9 cellular contexts compared by ENCODE assay signal in genomic region chr14:61662001-61662400, GRCh38. TPM values are rescaled to one million over a fixed set of nuclear protein-coding genes. Genes with fewer than 3 reads are reported as not detected.
A peak's percentile ranks its signal among the peaks of the same experiment; 100 is the strongest.
DNase-seq lines count a peak whose midpoint lies in the region; ATAC-seq and TF ChIP-seq lines count a peak whose summit lies in the region.
"Had no signal": no experiment of that assay in that cellular context is flagged by ENCODE, and none has a peak within 500 bp of the region (broad histone marks: within the 10 kb centered on the region; RNA-seq: fewer than 3 reads in every experiment).

No MANE protein-coding gene starts in this region.

- H3K4me1 ChIP-seq in parathyroid adenoma, result no peaks in the 10 kb centered on the region
- H3K4me1 ChIP-seq in HAP-1, result no peaks in the 10 kb centered on the region

- ATAC-seq in GM18907 (IDR thresholded peaks at IDR 0.05; ENCODE audit: unreplicated experiment) (peak; percentile 11), HG02973 (IDR thresholded peaks at IDR 0.05; ENCODE audit: unreplicated experiment) (peak; percentile 12)
- ATAC-seq in activated naive CD4-positive, alpha-beta T cell treated with anti-CD3 and anti-CD28 coated beads, Interleukin-2, amount 50 U/mL, for 72 hours, result peak; percentile 1 to 61

- peaks cover 0 to 27% of the 10 kb centered on the region in 2 donors for H3K36me3 Mint-ChIP-seq in activated naive CD4-positive, alpha-beta T cell treated with anti-CD3 and anti-CD28 coated beads, Interleukin-2, amount 50 U/mL, for 72 hours

- H3K9me3 ChIP-seq in parathyroid adenoma (ENCODE audit: control insufficient read depth, low read length) (no peaks in the 10 kb centered on the region), HAP-1 (no peaks in the 10 kb centered on the region)

- peak overlapping the region; percentile 15 for H3K4me2 ChIP-seq in parathyroid adenoma (ENCODE audit: low read length)

- H3K36me3 ChIP-seq in parathyroid adenoma (ENCODE audit: control insufficient read depth, insufficient read depth, low read length), result no peaks in the 10 kb centered on the region
- no peaks in the 10 kb centered on the region for H3K36me3 ChIP-seq in HAP-1 (replicated peaks)

- no peaks in the 10 kb centered on the region for H3K9me3 Mint-ChIP-seq in activated naive CD4-positive, alpha-beta T cell treated with anti-CD3 and anti-CD28 coated beads, Interleukin-2, amount 50 U/mL, for 72 hours

- H3K79me2 ChIP-seq in parathyroid adenoma, result no peaks in the 10 kb centered on the region

- in situ Hi-C loops in HAP-1 (cut with MboI; ENCODE audit: low sequenced_read_pairs), result no loop called here

- no peak for DNase-seq in activated naive CD4-positive, alpha-beta T cell treated with anti-CD3 and anti-CD28 coated beads, Interleukin-2, amount 50 U/mL, for 72 hours (ENCODE audit: low spot score in 2 of 2)
- no peak for DNase-seq in stimulated activated CD4-positive, alpha-beta T cell treated with anti-CD3 and anti-CD28 coated beads, Interleukin-1b, Interleukin-23, amount 100 ng/mL, for 48 hours
- DNase-seq in stimulated activated CD4-positive, alpha-beta T cell treated with anti-CD3 and anti-CD28 coated beads, Interleukin-2, amount 100 ng/mL, for 24 hours, result no peak
- DNase-seq in NCI-H774 (lab: John Stamatoyannopoulos, UW) (no peak), HAP-1 (ENCODE audit: low spot score in 2 of 2) (no peak)

- H2AFZ ChIP-seq in parathyroid adenoma, result no peak overlapping the region

- H3K9ac ChIP-seq in parathyroid adenoma, result no peak overlapping the region

- H3K4me3 ChIP-seq in parathyroid adenoma (ENCODE audit: low read depth, low read length), result no peak overlapping the region
- no peak overlapping the region for H3K4me3 ChIP-seq in HAP-1
- H3K4me3 ChIP-seq: lung had no signal

- H3K27ac Mint-ChIP-seq in activated naive CD4-positive, alpha-beta T cell treated with anti-CD3 and anti-CD28 coated beads, Interleukin-2, amount 50 U/mL, for 72 hours, result peak overlapping the region; percentile 98 to 99

- TF ChIP-seq CTCF in parathyroid adenoma (IDR thresholded peaks at IDR 0.05), result no peak

- H3K27me3 ChIP-seq in parathyroid adenoma (ENCODE audit: control insufficient read depth, insufficient read depth, low read length), result no peaks in the 10 kb centered on the region
- 0 out of 2 replicates have a peak, but pooled peaks cover 4% of the 10 kb centered on the region for H3K27me3 ChIP-seq in HAP-1 (ENCODE audit: low read depth)

- no peak overlapping the region for H3K27ac ChIP-seq in parathyroid adenoma

RNA-seq across cellular contexts. Expression of gene HIF1A, which starts 33.3 kb away (rescaled TPM):
- 100 to 1,000 TPM; 165 to 170 TPM for total RNA-seq in activated naive CD4-positive, alpha-beta T cell treated with anti-CD3 and anti-CD28 coated beads, Interleukin-2, amount 50 U/mL, for 72 hours
